ENCODE assay signal across 23 cellular contexts in genomic region chr9:32854271-32854670, GRCh38.
"Had no signal": no experiment of that assay in that cellular context is flagged by ENCODE, and none has a peak within 500 bp of the region (broad histone marks: within the 10 kb centered on the region; RNA-seq: fewer than 3 reads in every experiment).

No MANE protein-coding gene starts in this region.

- DNase-seq: activated CD4-positive, alpha-beta T cell treated with anti-CD3 and anti-CD28 coated beads for 4 hours; activated CD4-positive, alpha-beta T cell treated with anti-CD3 and anti-CD28 coated beads, Interleukin-2, amount 50 U/mL, for 4 hours; activated effector memory CD4-positive, alpha-beta T cell treated with anti-CD3 and anti-CD28 coated beads, Interleukin-2, amount 50 U/mL, for 16 hours; activated naive CD4-positive, alpha-beta T cell treated with anti-CD3 and anti-CD28 coated beads for 36 hours; amniotic stem cell; caudate nucleus; cortex of kidney; heart right ventricle; kidney glomerular epithelial cell; left lung; lower lobe of right lung; mesendoderm; mucosa of descending colon; right cardiac atrium; spleen; stimulated activated naive CD4-positive, alpha-beta T cell had no signal

- H3K4me3 Mint-ChIP-seq: activated naive CD4-positive, alpha-beta T cell treated with anti-CD3 and anti-CD28 coated beads for 36 hours; activated T-helper 1 cell treated with anti-CD3 and anti-CD28 coated beads, Interleukin-12 subunit alpha, Interleukin-12 subunit beta, Interleukin-2, Interleukin-4 antibody, amounts not matched to agents 30 ng/mL and 10 ng/mL and 1 ng/mL, durations not matched to agents 14 hours and 24 hours and 36 hours; natural killer cell treated with Interleukin-12 subunit alpha and Interleukin-12 subunit beta and Interleukin-15 and Interleukin-18, amount 100 ng/mL, for 72 hours; T-helper 2 cell treated with Interferon-gamma antibody and Interleukin-4, amounts not matched to agents 5 μg/mL and 100 μg/mL, for 36 hours had no signal

- H3K27ac Mint-ChIP-seq: activated naive CD4-positive, alpha-beta T cell treated with anti-CD3 and anti-CD28 coated beads for 36 hours; activated T-helper 1 cell treated with anti-CD3 and anti-CD28 coated beads, Interleukin-12 subunit alpha, Interleukin-12 subunit beta, Interleukin-2, Interleukin-4 antibody, amounts not matched to agents 30 ng/mL and 10 ng/mL and 1 ng/mL, durations not matched to agents 14 hours and 24 hours and 36 hours; natural killer cell treated with Interleukin-12 subunit alpha and Interleukin-12 subunit beta and Interleukin-15 and Interleukin-18, amount 100 ng/mL, for 72 hours; T-helper 2 cell treated with Interferon-gamma antibody and Interleukin-4, amounts not matched to agents 5 μg/mL and 100 μg/mL, for 36 hours had no signal

- FAIRE-seq: endothelial cell of umbilical vein had no signal

- H3K27me3 ChIP-seq: left lung, tibial nerve had no signal

- H3K4me3 ChIP-seq: heart right ventricle, left lung, lower lobe of right lung, mucosa of descending colon, spleen, tibial nerve had no signal

- H3K4me1 ChIP-seq: foreskin keratinocyte, heart right ventricle, left lung, lower lobe of right lung, spleen, tibial nerve had no signal

- H3K9me3 ChIP-seq: heart right ventricle, left lung, lower lobe of right lung, mucosa of descending colon, spleen, tibial nerve had no signal

- H3K9me3 Mint-ChIP-seq: activated naive CD4-positive, alpha-beta T cell treated with anti-CD3 and anti-CD28 coated beads for 36 hours; activated T-helper 1 cell treated with anti-CD3 and anti-CD28 coated beads, Interleukin-12 subunit alpha, Interleukin-12 subunit beta, Interleukin-2, Interleukin-4 antibody, amounts not matched to agents 30 ng/mL and 10 ng/mL and 1 ng/mL, durations not matched to agents 14 hours and 24 hours and 36 hours; natural killer cell treated with Interleukin-12 subunit alpha and Interleukin-12 subunit beta and Interleukin-15 and Interleukin-18, amount 100 ng/mL, for 72 hours; T-helper 2 cell treated with Interferon-gamma antibody and Interleukin-4, amounts not matched to agents 5 μg/mL and 100 μg/mL, for 36 hours had no signal

- H3K36me3 ChIP-seq: heart right ventricle, left lung, lower lobe of right lung, spleen, tibial nerve had no signal

- H3K36me3 Mint-ChIP-seq: natural killer cell treated with Interleukin-12 subunit alpha and Interleukin-12 subunit beta and Interleukin-15 and Interleukin-18, amount 100 ng/mL, for 72 hours had no signal

- H3K27ac ChIP-seq: foreskin keratinocyte, heart right ventricle, left lung, lower lobe of right lung, spleen, tibial nerve, VCaP had no signal
